In genomic region chr12:89167986-89168385, GRCh38 we compare ENCODE assay signal across 1 cellular context.
TF ChIP-seq lines count a peak whose summit lies in the region.

No MANE protein-coding gene starts in this region.

TF ChIP-seq in liver, 16 proteins besides CTCF, POLR2A, EP300 and RAD21 (continued from another document):
- TF ChIP-seq RXRA (IDR thresholded peaks at IDR 0.05) (peak; percentile 40 to 61), SP1 (IDR thresholded peaks at IDR 0.05) (peak; percentile 54), FOXA2 (IDR thresholded peaks at IDR 0.05) (peak; percentile 72), YY1 (IDR thresholded peaks at IDR 0.05) (peak; percentile 39), JUND (IDR thresholded peaks at IDR 0.05) (peak in 1 of 2 donors; percentile 28), EGR1 (IDR thresholded peaks at IDR 0.05; ENCODE audit: low read depth in 2 of 2) (peak in 1 of 2 donors; percentile 57), MAX (IDR thresholded peaks at IDR 0.05) (no peak), HNF4A (conservative IDR thresholded peaks at IDR 0.05) (peak; percentile 66 to 76), GABPA (IDR thresholded peaks at IDR 0.05 in 1 of 2, conservative IDR thresholded peaks at IDR 0.05 in 1 of 2) (no peak), REST (IDR thresholded peaks at IDR 0.05) (peak; percentile 24), TAF1 (conservative IDR thresholded peaks at IDR 0.05) (peak; percentile 19)
